ENCODE assay signal across 1 cellular context in the genomic region with DNA sequence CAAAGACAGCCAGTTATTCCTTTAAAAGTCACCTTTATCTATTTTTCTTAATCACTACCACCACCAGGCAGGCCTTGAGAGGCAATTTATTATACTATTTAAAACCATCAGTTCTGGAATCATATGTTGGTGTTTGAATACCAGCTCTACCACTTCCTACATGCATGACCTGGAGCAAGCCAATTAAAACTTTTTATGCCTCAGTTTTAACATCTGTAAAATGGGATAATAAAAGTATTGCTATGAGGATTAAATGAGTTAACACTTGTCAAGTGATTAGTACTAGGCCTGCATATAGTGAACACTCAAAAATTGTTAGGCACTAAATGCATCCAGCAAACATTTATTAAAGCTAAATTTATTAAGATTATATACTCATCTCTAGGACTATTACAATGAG.
TF ChIP-seq lines count a peak whose summit lies in the region.

No MANE protein-coding gene starts in this region.

TF ChIP-seq in IMR-90, 13 proteins besides CTCF, POLR2A, EP300 and RAD21:
- TF ChIP-seq MAFK (IDR thresholded peaks at IDR 0.05; ENCODE audit: low read depth, low read length) (no peak), RCOR1 (IDR thresholded peaks at IDR 0.05; ENCODE audit: insufficient replicate concordance, low read length) (no peak), FOS (IDR thresholded peaks at IDR 0.05; ENCODE audit: low read depth, low read length) (no peak)
